ENCODE assay signal across 13 cellular contexts in genomic region chr9:4904322-4905134, GRCh38.
DNase-seq lines count a peak whose midpoint lies in the region; ATAC-seq and TF ChIP-seq lines count a peak whose summit lies in the region.
"Had no signal": no experiment of that assay in that cellular context is flagged by ENCODE, and none has a peak within 500 bp of the region (broad histone marks: within the 10 kb centered on the region; RNA-seq: fewer than 3 reads in every experiment).

No MANE protein-coding gene starts in this region.

- no peak overlapping the region for H3K27ac ChIP-seq in AG04450 (ENCODE audit: low read depth, low read length)
- peak overlapping the region; percentile 96 for H3K27ac ChIP-seq in PC-3 (ENCODE audit: low read length)
- no peak overlapping the region for H3K27ac ChIP-seq in gastroesophageal sphincter

- H3K36me3 ChIP-seq in PC-3 (ENCODE audit: low read depth, low read length) (no peaks in the 10 kb centered on the region), gastroesophageal sphincter (no peaks in the 10 kb centered on the region)

- no peaks in the 10 kb centered on the region for H3K9me2 ChIP-seq in PC-3 (replicated peaks; ENCODE audit: low read length)

- no peaks in the 10 kb centered on the region for H3F3A ChIP-seq in PC-3 (ENCODE audit: low read length, unreplicated experiment)

- BruUV-seq in PC-3 (replicated peaks; lab: Mats Ljungman, UMichigan): no TSS peak

- H3K27me3 ChIP-seq in AG04450 (ENCODE audit: control insufficient read depth, insufficient read depth, low read length) (no peaks in the 10 kb centered on the region), PC-3 (ENCODE audit: low read length) (no peaks in the 10 kb centered on the region), gastroesophageal sphincter (no peaks in the 10 kb centered on the region)

- H3K9me3 ChIP-seq in AG04450 (ENCODE audit: control insufficient read depth, insufficient read depth, low read length): no peaks in the 10 kb centered on the region
- H3K9me3 ChIP-seq in PC-3 (ENCODE audit: low read length): 0 out of 2 replicates have a peak, but pooled peaks cover 5% of the 10 kb centered on the region
- peaks cover 0 to 7% (median 0%) of the 10 kb centered on the region in 3 donors for H3K9me3 ChIP-seq in gastroesophageal sphincter

- H3K9ac ChIP-seq in PC-3 (ENCODE audit: low read length): peak overlapping the region; percentile 70

- peak overlapping the region; percentile 59 for H3K4me2 ChIP-seq in PC-3 (ENCODE audit: low read length)

- no peak overlapping the region for H2AFZ ChIP-seq in PC-3 (ENCODE audit: low read length)

- DNase-seq in AG04450 (ENCODE audit: low read depth, low spot score): peak; percentile 43
- peak; percentile 24 for DNase-seq in HS-5 (ENCODE audit: low read depth)
- DNase-seq in PC-3: peak; percentile 89
- no peak for DNase-seq in NCI-H524 (lab: John Stamatoyannopoulos, UW)
- no peak for DNase-seq in stimulated activated CD4-positive, alpha-beta T cell treated with anti-CD3 and anti-CD28 coated beads, Interleukin-2, amount 100 ng/mL, for 24 hours
- DNase-seq in GF-D8 (lab: John Stamatoyannopoulos, UW): no peak
- DNase-seq: activated CD8-positive, alpha-beta memory T cell treated with anti-CD3 and anti-CD28 coated beads, Interleukin-2, amount 50 U/mL, for 4 hours; amniotic stem cell; CD4-positive, alpha-beta memory T cell; MM.1S; stimulated activated naive CD8-positive, alpha-beta T cell treated with anti-CD3 and anti-CD28 coated beads, Interleukin-15, amount 100 ng/mL, for 72 hours had no signal

- no peak for TF ChIP-seq EP300 in gastroesophageal sphincter (IDR thresholded peaks at IDR 0.05)

- ATAC-seq in PC-3 (peak; percentile 75), gastroesophageal sphincter (peak; percentile 48), GM18867 (IDR thresholded peaks at IDR 0.05; ENCODE audit: unreplicated experiment) (no peak)
- ATAC-seq: stimulated activated naive CD8-positive, alpha-beta T cell treated with anti-CD3 and anti-CD28 coated beads, Interleukin-15, amount 100 ng/mL, for 72 hours had no signal

- CTCF ChIA-PET in AG04450 (lab: Charles Lee) (interaction anchor here (0.5 kb wide), 1 partner anchor 84 kb away, joined by 4 read pairs; no protein-coding TSS in a partner anchor), PC-3 (lab: Charles Lee) (no interaction called here)

- intact Hi-C loops in PC-3 (cut with micrococcal nuclease): loop anchor here (1.0 kb wide), 1 partner anchor 81 kb away; the partner anchor contains the start of gene JAK2

- no peak overlapping the region for H3K4me3 ChIP-seq in AG04450 (ENCODE audit: low read depth, low read length)
- H3K4me3 ChIP-seq in PC-3 (ENCODE audit: low read length): no peak overlapping the region
- H3K4me3 ChIP-seq in gastroesophageal sphincter: no peak overlapping the region

- 67 to 82% methylated on average over 1 to 3 of the region's 3 CpGs for WGBS in gastroesophageal sphincter (ENCODE audit: low coverage in 1 of 2), 2 donors

- TF ChIP-seq CTCF in AG04450 (IDR thresholded peaks at IDR 0.05; ENCODE audit: low read depth, low read length) (no peak), PC-3 (conservative IDR thresholded peaks at IDR 0.05; ENCODE audit: low read depth, low read length) (no peak), gastroesophageal sphincter (IDR thresholded peaks at IDR 0.05) (no peak)

- H3K4me1 ChIP-seq in PC-3 (ENCODE audit: insufficient read depth, low read length) (peaks cover 36% of the 10 kb centered on the region), gastroesophageal sphincter (no peaks in the 10 kb centered on the region)

- H4K20me1 ChIP-seq in PC-3 (ENCODE audit: low read length): no peaks in the 10 kb centered on the region

- no peaks in the 10 kb centered on the region for H3K79me2 ChIP-seq in PC-3 (ENCODE audit: low read length)

- POLR2A ChIA-PET in AG04450 (lab: Yijun Ruan, JAX): no interaction called here
- POLR2A ChIA-PET in PC-3 (lab: Charles Lee; ENCODE audit: unreplicated experiment): interaction anchor here (0.6 kb wide), 1 partner anchor 57 kb away, joined by 15 read pairs; no protein-coding TSS in a partner anchor

- no peak for TF ChIP-seq POLR2A in gastroesophageal sphincter (IDR thresholded peaks at IDR 0.05)

Comparison
In these comparisons a context has a peak if more than half of its experiments do, and no peak if none do; other contexts are left out.
1. DNase-seq: peak in AG04450 (single experiment), HS-5 (single experiment) and PC-3 (single experiment); none in NCI-H524 (0 of 2), stimulated activated CD4-positive, alpha-beta T cell treated with anti-CD3 and anti-CD28 coated beads, Interleukin-2, amount 100 ng/mL, for 24 hours (0 of 2) and GF-D8 (single experiment).